30 cellular contexts compared by ENCODE assay signal in the genomic region with DNA sequence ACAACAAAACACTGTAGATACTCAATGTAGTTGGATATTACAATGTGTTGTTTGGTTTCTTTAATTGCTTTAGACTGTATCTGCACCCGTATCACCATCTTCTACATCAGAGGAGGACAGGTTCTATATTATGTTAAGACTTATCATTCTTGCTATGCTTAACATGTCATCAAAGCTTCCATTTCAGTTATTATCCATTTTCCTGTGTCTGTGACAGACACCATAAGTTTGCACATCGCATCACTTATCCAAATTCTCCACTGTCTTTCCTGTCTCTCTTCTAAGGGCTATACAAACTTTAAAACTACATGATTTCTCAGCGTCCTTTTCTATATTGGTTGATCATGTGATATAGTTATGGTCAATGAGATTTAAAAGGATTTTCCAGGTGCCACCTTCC.
"Had no signal": no experiment of that assay in that cellular context is flagged by ENCODE, and none has a peak within 500 bp of the region (broad histone marks: within the 10 kb centered on the region; RNA-seq: fewer than 3 reads in every experiment).

No MANE protein-coding gene starts in this region.

- H3K4me3 ChIP-seq: adrenal gland, ascending aorta, body of pancreas, breast epithelium, cardiac muscle cell had no signal

- H3K27me3 ChIP-seq: adrenal gland, ascending aorta, body of pancreas, brain microvascular endothelial cell, breast epithelium, cardiac muscle cell had no signal

- DNase-seq: activated effector memory CD4-positive, alpha-beta T cell treated with anti-CD3 and anti-CD28 coated beads, Interleukin-2, amount 50 U/mL, for 16 hours; activated effector memory CD4-positive, alpha-beta T cell treated with Interleukin-2 at 50 U/mL for 16 hours; activated gamma-delta T cell; activated gamma-delta T cell treated with Interleukin-2 at 50 U/mL for 16 hours; activated naive CD4-positive, alpha-beta T cell; activated naive CD4-positive, alpha-beta T cell treated with anti-CD3 and anti-CD28 coated beads for 36 hours; activated naive CD4-positive, alpha-beta T cell treated with anti-CD3 and anti-CD28 coated beads, Interleukin-2, amount 10 ng/mL, durations not matched to agents 7 days and 5 days; activated naive CD4-positive, alpha-beta T cell treated with anti-CD3 and anti-CD28 coated beads, Interleukin-2, amount 50 U/mL, for 16 hours; activated naive CD4-positive, alpha-beta T cell treated with Interleukin-2 at 50 U/mL for 16 hours; activated naive CD8-positive, alpha-beta T cell treated with anti-CD3 and anti-CD28 coated beads for 36 hours; activated naive CD8-positive, alpha-beta T cell treated with anti-CD3 and anti-CD28 coated beads, Interleukin-2, amount 10 ng/mL, durations not matched to agents 7 days and 5 days; activated naive CD8-positive, alpha-beta T cell treated with anti-CD3 and anti-CD28 coated beads, Interleukin-2, amount 50 U/mL, for 24 hours; activated T-cell treated with anti-CD3 and anti-CD28 coated beads, Interleukin-2, amount 50 U/mL, for 1 hour; activated T-cell treated with anti-CD3 and anti-CD28 coated beads, Interleukin-2, amount 50 U/mL, for 24 hours; activated T-cell treated with anti-CD3 and anti-CD28 coated beads, Interleukin-2, amount 50 U/mL, for 4 hours; activated T-cell treated with anti-CD3 and anti-CD28 coated beads, Interleukin-2, amount 50 U/mL, for 48 hours; activated T-cell treated with anti-CD3 and anti-CD28 coated beads, Interleukin-2, amount 50 U/mL, for 72 hours; adrenal gland; amniotic stem cell; amygdala; anterior cingulate cortex; aorta; body of pancreas; brain microvascular endothelial cell; caudate nucleus; central memory CD4-positive, alpha-beta T cell; cerebellar nuclear complex had no signal

- H3K36me3 ChIP-seq: adrenal gland, ascending aorta, brain microvascular endothelial cell, breast epithelium, cardiac muscle cell had no signal

- H3K9me3 ChIP-seq: adrenal gland, ascending aorta, body of pancreas, breast epithelium had no signal

- H3K27ac ChIP-seq: adrenal gland, ascending aorta, body of pancreas, brain microvascular endothelial cell, breast epithelium, cardiac muscle cell had no signal
